Comparison of ENCODE assay signal across 1 cellular context in genomic region chr22:37052386-37053309, GRCh38.
TF ChIP-seq lines count a peak whose summit lies in the region.

No MANE protein-coding gene starts in this region.

TF ChIP-seq in endothelial cell of umbilical vein, 7 proteins besides CTCF, POLR2A, EP300 and RAD21:
- TF ChIP-seq POLR2AphosphoS5 (IDR thresholded peaks at IDR 0.05; ENCODE audit: insufficient read depth, low read depth, low read length) (no peak), JUN (IDR thresholded peaks at IDR 0.05; ENCODE audit: borderline replicate concordance, insufficient read depth, insufficient read length, low read depth) (no peak), MAX (IDR thresholded peaks at IDR 0.05; ENCODE audit: insufficient read depth, insufficient read length) (no peak), GATA2 (IDR thresholded peaks at IDR 0.05; ENCODE audit: insufficient read depth, insufficient read length, low read depth, low read length) (no peak), FOS (IDR thresholded peaks at IDR 0.05; ENCODE audit: borderline replicate concordance, insufficient read depth, low read length) (no peak), EZH2 (IDR thresholded peaks at IDR 0.05; ENCODE audit: borderline replicate concordance, low read depth, low read length, severe bottlenecking) (no peak), MYC (IDR thresholded peaks at IDR 0.05; ENCODE audit: low read depth, low read length) (no peak)
TF ChIP-seq in endothelial cell of umbilical vein: peak in this region for 0.
